In genomic region chr7:46763348-46763747, GRCh38 we compare ENCODE assay signal across 2 cellular contexts.
TF ChIP-seq lines count a peak whose summit lies in the region.

No MANE protein-coding gene starts in this region.

TF ChIP-seq in GM23338, 12 proteins besides CTCF, POLR2A, EP300 and RAD21:
- TF ChIP-seq EZH2 (IDR thresholded peaks at IDR 0.05; ENCODE audit: low read depth, unreplicated experiment), result no peak
- no peak for TF ChIP-seq NANOG (IDR thresholded peaks at IDR 0.05; ENCODE audit: borderline replicate concordance)
- no peak for TF ChIP-seq STAT1 (IDR thresholded peaks at IDR 0.05; ENCODE audit: unreplicated experiment)
- no peak for TF ChIP-seq ZNF331 (CRISPR knock-in tag; IDR thresholded peaks at IDR 0.05; ENCODE audit: low read depth)
- TF ChIP-seq, protein P1, sequence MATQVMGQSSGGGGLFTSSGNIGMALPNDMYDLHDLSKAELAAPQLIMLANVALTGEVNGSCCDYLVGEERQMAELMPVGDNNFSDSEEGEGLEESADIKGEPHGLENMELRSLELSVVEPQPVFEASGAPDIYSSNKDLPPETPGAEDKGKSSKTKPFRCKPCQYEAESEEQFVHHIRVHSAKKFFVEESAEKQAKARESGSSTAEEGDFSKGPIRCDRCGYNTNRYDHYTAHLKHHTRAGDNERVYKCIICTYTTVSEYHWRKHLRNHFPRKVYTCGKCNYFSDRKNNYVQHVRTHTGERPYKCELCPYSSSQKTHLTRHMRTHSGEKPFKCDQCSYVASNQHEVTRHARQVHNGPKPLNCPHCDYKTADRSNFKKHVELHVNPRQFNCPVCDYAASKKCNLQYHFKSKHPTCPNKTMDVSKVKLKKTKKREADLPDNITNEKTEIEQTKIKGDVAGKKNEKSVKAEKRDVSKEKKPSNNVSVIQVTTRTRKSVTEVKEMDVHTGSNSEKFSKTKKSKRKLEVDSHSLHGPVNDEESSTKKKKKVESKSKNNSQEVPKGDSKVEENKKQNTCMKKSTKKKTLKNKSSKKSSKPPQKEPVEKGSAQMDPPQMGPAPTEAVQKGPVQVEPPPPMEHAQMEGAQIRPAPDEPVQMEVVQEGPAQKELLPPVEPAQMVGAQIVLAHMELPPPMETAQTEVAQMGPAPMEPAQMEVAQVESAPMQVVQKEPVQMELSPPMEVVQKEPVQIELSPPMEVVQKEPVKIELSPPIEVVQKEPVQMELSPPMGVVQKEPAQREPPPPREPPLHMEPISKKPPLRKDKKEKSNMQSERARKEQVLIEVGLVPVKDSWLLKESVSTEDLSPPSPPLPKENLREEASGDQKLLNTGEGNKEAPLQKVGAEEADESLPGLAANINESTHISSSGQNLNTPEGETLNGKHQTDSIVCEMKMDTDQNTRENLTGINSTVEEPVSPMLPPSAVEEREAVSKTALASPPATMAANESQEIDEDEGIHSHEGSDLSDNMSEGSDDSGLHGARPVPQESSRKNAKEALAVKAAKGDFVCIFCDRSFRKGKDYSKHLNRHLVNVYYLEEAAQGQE (IDR thresholded peaks at IDR 0.05; ENCODE audit: unreplicated experiment), result no peak
- TF ChIP-seq EZH2phosphoT487 (IDR thresholded peaks at IDR 0.05; ENCODE audit: unreplicated experiment), result no peak
- TF ChIP-seq ETS1 (IDR thresholded peaks at IDR 0.05), result no peak
- TF ChIP-seq, protein P2, sequence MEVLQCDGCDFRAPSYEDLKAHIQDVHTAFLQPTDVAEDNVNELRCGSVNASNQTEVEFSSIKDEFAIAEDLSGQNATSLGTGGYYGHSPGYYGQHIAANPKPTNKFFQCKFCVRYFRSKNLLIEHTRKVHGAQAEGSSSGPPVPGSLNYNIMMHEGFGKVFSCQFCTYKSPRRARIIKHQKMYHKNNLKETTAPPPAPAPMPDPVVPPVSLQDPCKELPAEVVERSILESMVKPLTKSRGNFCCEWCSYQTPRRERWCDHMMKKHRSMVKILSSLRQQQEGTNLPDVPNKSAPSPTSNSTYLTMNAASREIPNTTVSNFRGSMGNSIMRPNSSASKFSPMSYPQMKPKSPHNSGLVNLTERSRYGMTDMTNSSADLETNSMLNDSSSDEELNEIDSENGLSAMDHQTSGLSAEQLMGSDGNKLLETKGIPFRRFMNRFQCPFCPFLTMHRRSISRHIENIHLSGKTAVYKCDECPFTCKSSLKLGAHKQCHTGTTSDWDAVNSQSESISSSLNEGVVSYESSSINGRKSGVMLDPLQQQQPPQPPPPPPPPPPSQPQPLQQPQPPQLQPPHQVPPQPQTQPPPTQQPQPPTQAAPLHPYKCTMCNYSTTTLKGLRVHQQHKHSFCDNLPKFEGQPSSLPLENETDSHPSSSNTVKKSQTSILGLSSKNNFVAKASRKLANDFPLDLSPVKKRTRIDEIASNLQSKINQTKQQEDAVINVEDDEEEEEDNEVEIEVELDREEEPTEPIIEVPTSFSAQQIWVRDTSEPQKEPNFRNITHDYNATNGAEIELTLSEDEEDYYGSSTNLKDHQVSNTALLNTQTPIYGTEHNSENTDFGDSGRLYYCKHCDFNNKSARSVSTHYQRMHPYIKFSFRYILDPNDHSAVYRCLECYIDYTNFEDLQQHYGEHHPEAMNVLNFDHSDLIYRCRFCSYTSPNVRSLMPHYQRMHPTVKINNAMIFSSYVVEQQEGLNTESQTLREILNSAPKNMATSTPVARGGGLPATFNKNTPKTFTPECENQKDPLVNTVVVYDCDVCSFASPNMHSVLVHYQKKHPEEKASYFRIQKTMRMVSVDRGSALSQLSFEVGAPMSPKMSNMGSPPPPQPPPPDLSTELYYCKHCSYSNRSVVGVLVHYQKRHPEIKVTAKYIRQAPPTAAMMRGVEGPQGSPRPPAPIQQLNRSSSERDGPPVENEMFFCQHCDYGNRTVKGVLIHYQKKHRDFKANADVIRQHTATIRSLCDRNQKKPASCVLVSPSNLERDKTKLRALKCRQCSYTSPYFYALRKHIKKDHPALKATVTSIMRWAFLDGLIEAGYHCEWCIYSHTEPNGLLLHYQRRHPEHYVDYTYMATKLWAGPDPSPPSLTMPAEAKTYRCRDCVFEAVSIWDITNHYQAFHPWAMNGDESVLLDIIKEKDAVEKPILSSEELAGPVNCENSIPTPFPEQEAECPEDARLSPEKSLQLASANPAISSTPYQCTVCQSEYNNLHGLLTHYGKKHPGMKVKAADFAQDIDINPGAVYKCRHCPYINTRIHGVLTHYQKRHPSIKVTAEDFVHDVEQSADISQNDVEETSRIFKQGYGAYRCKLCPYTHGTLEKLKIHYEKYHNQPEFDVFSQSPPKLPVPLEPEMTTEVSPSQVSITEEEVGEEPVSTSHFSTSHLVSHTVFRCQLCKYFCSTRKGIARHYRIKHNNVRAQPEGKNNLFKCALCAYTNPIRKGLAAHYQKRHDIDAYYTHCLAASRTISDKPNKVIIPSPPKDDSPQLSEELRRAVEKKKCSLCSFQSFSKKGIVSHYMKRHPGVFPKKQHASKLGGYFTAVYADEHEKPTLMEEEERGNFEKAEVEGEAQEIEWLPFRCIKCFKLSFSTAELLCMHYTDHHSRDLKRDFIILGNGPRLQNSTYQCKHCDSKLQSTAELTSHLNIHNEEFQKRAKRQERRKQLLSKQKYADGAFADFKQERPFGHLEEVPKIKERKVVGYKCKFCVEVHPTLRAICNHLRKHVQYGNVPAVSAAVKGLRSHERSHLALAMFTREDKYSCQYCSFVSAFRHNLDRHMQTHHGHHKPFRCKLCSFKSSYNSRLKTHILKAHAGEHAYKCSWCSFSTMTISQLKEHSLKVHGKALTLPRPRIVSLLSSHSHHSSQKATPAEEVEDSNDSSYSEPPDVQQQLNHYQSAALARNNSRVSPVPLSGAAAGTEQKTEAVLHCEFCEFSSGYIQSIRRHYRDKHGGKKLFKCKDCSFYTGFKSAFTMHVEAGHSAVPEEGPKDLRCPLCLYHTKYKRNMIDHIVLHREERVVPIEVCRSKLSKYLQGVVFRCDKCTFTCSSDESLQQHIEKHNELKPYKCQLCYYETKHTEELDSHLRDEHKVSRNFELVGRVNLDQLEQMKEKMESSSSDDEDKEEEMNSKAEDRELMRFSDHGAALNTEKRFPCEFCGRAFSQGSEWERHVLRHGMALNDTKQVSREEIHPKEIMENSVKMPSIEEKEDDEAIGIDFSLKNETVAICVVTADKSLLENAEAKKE (CRISPR knock-in tag; IDR thresholded peaks at IDR 0.05), result no peak
- no peak for TF ChIP-seq POLR2AphosphoS5 (IDR thresholded peaks at IDR 0.05; ENCODE audit: low read depth)

TF ChIP-seq in WTC11, 78 proteins besides CTCF, POLR2A, EP300 and RAD21:
- TF ChIP-seq RORB (CRISPR knock-in tag; IDR thresholded peaks at IDR 0.05) (no peak), CREB1 (CRISPR knock-in tag; IDR thresholded peaks at IDR 0.05) (no peak), GTF2I (CRISPR knock-in tag; conservative IDR thresholded peaks at IDR 0.05) (no peak)
- TF ChIP-seq, protein P3, sequence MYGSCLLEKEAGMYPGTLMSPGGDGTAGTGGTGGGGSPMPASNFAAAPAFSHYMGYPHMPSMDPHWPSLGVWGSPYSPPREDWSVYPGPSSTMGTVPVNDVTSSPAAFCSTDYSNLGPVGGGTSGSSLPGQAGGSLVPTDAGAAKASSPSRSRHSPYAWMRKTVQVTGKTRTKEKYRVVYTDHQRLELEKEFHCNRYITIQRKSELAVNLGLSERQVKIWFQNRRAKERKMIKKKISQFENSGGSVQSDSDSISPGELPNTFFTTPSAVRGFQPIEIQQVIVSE (CRISPR knock-in tag; IDR thresholded peaks at IDR 0.05; ENCODE audit: borderline replicate concordance), result no peak
